ENCODE assay signal across 10 cellular contexts in genomic region chr15:78317145-78317836, GRCh38. TPM values are rescaled to one million over a fixed set of nuclear protein-coding genes. Genes with fewer than 3 reads are reported as not detected.
DNase-seq lines count a peak whose midpoint lies in the region; ATAC-seq, FAIRE-seq and TF ChIP-seq lines count a peak whose summit lies in the region.
"Had no signal": no experiment of that assay in that cellular context is flagged by ENCODE, and none has a peak within 500 bp of the region (broad histone marks: within the 10 kb centered on the region; RNA-seq: fewer than 3 reads in every experiment).

No MANE protein-coding gene starts in this region.

- H3K27ac ChIP-seq in WERI-Rb-1 (peak overlapping the region; percentile 63; the same call in 1 of the 2 replicates), keratinocyte (ENCODE audit: control insufficient read depth, insufficient read depth, low read length) (no peak overlapping the region)
- H3K27ac ChIP-seq: epithelial cell of prostate had no signal

- H3K4me3 ChIP-seq in BJ (ENCODE audit: low read depth, low read length) (no peak overlapping the region), WERI-Rb-1 (ENCODE audit: low read depth, low read length) (no peak overlapping the region), keratinocyte (ENCODE audit: control insufficient read depth in 2 of 3, extremely low read depth in 1 of 3, insufficient read depth in 2 of 3, low read depth in 1 of 3, low read length in 3 of 3) (no peak overlapping the region)

- H3K27me3 ChIP-seq in BJ (ENCODE audit: control insufficient read depth, insufficient read depth, low read length): peaks cover 3% of the 10 kb centered on the region; the same call in 1 of the 2 replicates
- no peaks in the 10 kb centered on the region for H3K27me3 ChIP-seq in WERI-Rb-1 (ENCODE audit: insufficient read depth, low read depth, severe bottlenecking)
- no peaks in the 10 kb centered on the region for H3K27me3 ChIP-seq in keratinocyte (ENCODE audit: control insufficient read depth, extremely low read depth, insufficient read depth, low read length)

- H3K9me1 ChIP-seq in keratinocyte (ENCODE audit: control insufficient read depth, extremely low read depth, insufficient read depth, low read length): no peaks in the 10 kb centered on the region

- H3K9me3 ChIP-seq in WERI-Rb-1 (ENCODE audit: severe bottlenecking) (no peaks in the 10 kb centered on the region), keratinocyte (ENCODE audit: control insufficient read depth, low read depth, low read length) (no peaks in the 10 kb centered on the region)

- peak overlapping the region; percentile 64 for H3K4me2 ChIP-seq in keratinocyte (ENCODE audit: control insufficient read depth, extremely low read depth, insufficient read depth, low read depth, low read length)

- H3K36me3 ChIP-seq in BJ (ENCODE audit: control insufficient read depth, insufficient read depth, low read length) (no peaks in the 10 kb centered on the region), WERI-Rb-1 (no peaks in the 10 kb centered on the region), keratinocyte (ENCODE audit: control insufficient read depth in 2 of 2, extremely low read depth in 1 of 2, insufficient read depth in 2 of 2, low read length in 2 of 2) (no peaks in the 10 kb centered on the region)

- peak; percentile 27 for TF ChIP-seq CTCF in BJ (IDR thresholded peaks at IDR 0.05; ENCODE audit: insufficient read depth, low read depth, low read length)
- TF ChIP-seq CTCF in WERI-Rb-1 (IDR thresholded peaks at IDR 0.05; ENCODE audit: low read depth, low read length): peak; percentile 63
- TF ChIP-seq CTCF in keratinocyte (optimal IDR thresholded peaks at IDR 0.05 in 1 of 3, IDR thresholded peaks at IDR 0.05 in 1 of 3, conservative IDR thresholded peaks at IDR 0.05 in 1 of 3; ENCODE audit: extremely low read depth in 1 of 3, insufficient read depth in 2 of 3, low read length in 3 of 3): peak; percentile 38 to 61 (median 51)

- peak overlapping the region; percentile 77 for H2AFZ ChIP-seq in keratinocyte (ENCODE audit: control insufficient read depth, low read length)

- H3K9ac ChIP-seq in keratinocyte (ENCODE audit: control insufficient read depth, extremely low read depth, insufficient read depth, low read length): peak overlapping the region; percentile 4

- H3K79me2 ChIP-seq in keratinocyte (ENCODE audit: control insufficient read depth, insufficient read depth, low read length): no peaks in the 10 kb centered on the region

- dilution Hi-C loops in keratinocyte (cut with MboI; ENCODE audit: extremely low pct_ligation_motif_present, low sequenced_read_pairs): no loop called here

- no peaks in the 10 kb centered on the region for H4K20me1 ChIP-seq in keratinocyte (ENCODE audit: control insufficient read depth, extremely low read depth, insufficient read depth, low read length)

- H3K4me1 ChIP-seq in keratinocyte (ENCODE audit: control insufficient read depth, extremely low read depth, insufficient read depth, low read length): peaks cover 12% of the 10 kb centered on the region

- POLR2A ChIA-PET in BJ (lab: Charles Lee): no interaction called here

- CTCF ChIA-PET in BJ (lab: Yijun Ruan, JAX): interaction anchor here (0.8 to 27.7 kb wide), 8 partner anchors 9 to 392 kb away, joined by 3 to 578 read pairs (median 4); no protein-coding TSS in a partner anchor

- DNase-seq in BJ (ENCODE audit: low read depth) (no peak), HT1080 (ENCODE audit: low read depth) (peak; percentile 31), WERI-Rb-1 (peak; percentile 51), keratinocyte (ENCODE audit: low read depth, low spot score) (peak; percentile 25), germinal center (ENCODE audit: low spot score) (no peak), GM19240 (ENCODE audit: insufficient read length, low spot score) (no peak)
- no peak for DNase-seq in stimulated activated naive CD4-positive, alpha-beta T cell treated with Interleukin-2 at 50 U/mL for 16 hours (lab: John Stamatoyannopoulos, UW)
- DNase-seq: NCI-H2029 had no signal

- ATAC-seq in HG02840 (IDR thresholded peaks at IDR 0.05; ENCODE audit: low FRiP score, unreplicated experiment): no peak

- FAIRE-seq in keratinocyte (lab: Jason Lieb, UNC): peak; percentile 91

RNA-seq across cellular contexts. Expression of gene SKIC8, which starts 17.9 kb away (rescaled TPM):
- polyA plus RNA-seq in BJ (2011; rRNA removed) (72.8 and 73.4 TPM in 2 replicates), keratinocyte (84.5 to 101 TPM (median 86.5 TPM) in 3 replicates)
- polyA minus RNA-seq in BJ (2011; rRNA and poly(A)+ RNA removed): 20.5 and 35.3 TPM in 2 replicates
- total RNA-seq in HT1080 (2014; rRNA removed; shearing (Covaris generic)): 87.7 and 90.9 TPM in 2 replicates
- 79.4 and 94.3 TPM in 2 replicates for polyA plus RNA-seq in HT1080 (2015; cell fraction: cytosol; rRNA removed)
- 104 and 106 TPM in 2 replicates for polyA plus RNA-seq in HT1080 (2015; cell fraction: nucleus; rRNA removed)
- 34.6 TPM for polyA plus RNA-seq in keratinocyte (2011; ENCODE audit: low read depth)
- polyA plus RNA-seq in keratinocyte (2011; cell fraction: cytosol; rRNA removed): 70.8 and 79.9 TPM in 2 replicates
- polyA plus RNA-seq in keratinocyte (2011; cell fraction: nucleus; rRNA removed): 61.9 and 78.9 TPM in 2 replicates
- 47.4 and 52.9 TPM in 2 replicates for polyA plus RNA-seq in keratinocyte (2012; ENCODE audit: low replicate concordance)
- 34.9 to 66.5 TPM (median 61.0 TPM) in 3 replicates for polyA minus RNA-seq in keratinocyte
- 39.7 TPM for polyA minus RNA-seq in keratinocyte (2011; cell fraction: cytosol; rRNA and poly(A)+ RNA removed)
- polyA minus RNA-seq in keratinocyte (2011; cell fraction: nucleus; rRNA and poly(A)+ RNA removed): 20.6 and 31.5 TPM in 2 replicates

RNA-seq across cellular contexts. Expression of gene CRABP1, which starts 22.9 kb away (rescaled TPM):
- not detected in 2 replicates for polyA plus RNA-seq in BJ (2011; rRNA removed)
- polyA minus RNA-seq in BJ (2011; rRNA and poly(A)+ RNA removed): not detected in 2 replicates
- total RNA-seq in HT1080 (2014; rRNA removed; shearing (Covaris generic)): not detected in 2 replicates
- polyA plus RNA-seq in HT1080 (2015; cell fraction: cytosol; rRNA removed): not detected in 2 replicates
- polyA plus RNA-seq in HT1080 (2015; cell fraction: nucleus; rRNA removed): not detected in 2 replicates
- not detected in 3 replicates for polyA plus RNA-seq in keratinocyte
- not detected for polyA plus RNA-seq in keratinocyte (2011; ENCODE audit: low read depth)
- polyA plus RNA-seq in keratinocyte (2011; cell fraction: cytosol; rRNA removed): not detected in 2 replicates
- not detected in 2 replicates for polyA plus RNA-seq in keratinocyte (2011; cell fraction: nucleus; rRNA removed)
- polyA plus RNA-seq in keratinocyte (2012; ENCODE audit: low replicate concordance): not detected in 2 replicates
- polyA minus RNA-seq in keratinocyte: not detected in 3 replicates
- polyA minus RNA-seq in keratinocyte (2011; cell fraction: cytosol; rRNA and poly(A)+ RNA removed): not detected
- not detected in 2 replicates for polyA minus RNA-seq in keratinocyte (2011; cell fraction: nucleus; rRNA and poly(A)+ RNA removed)

RNA-seq across cellular contexts. Expression of gene DNAJA4, which starts 52.9 kb away (rescaled TPM):
- polyA plus RNA-seq in BJ (2011; rRNA removed) (2.8 and 4.1 TPM in 2 replicates), keratinocyte (4.1 to 5.7 TPM (median 4.6 TPM) in 3 replicates)
- polyA minus RNA-seq in BJ (2011; rRNA and poly(A)+ RNA removed): 1.6 and 2.2 TPM in 2 replicates
- not detected in 2 replicates for total RNA-seq in HT1080 (2014; rRNA removed; shearing (Covaris generic))
- not detected in 2 replicates for polyA plus RNA-seq in HT1080 (2015; cell fraction: cytosol; rRNA removed)
- polyA plus RNA-seq in HT1080 (2015; cell fraction: nucleus; rRNA removed): not detected in 2 replicates
- polyA plus RNA-seq in keratinocyte (2011; ENCODE audit: low read depth): 44.8 TPM
- polyA plus RNA-seq in keratinocyte (2011; cell fraction: cytosol; rRNA removed): 2.4 and 4.2 TPM in 2 replicates
- polyA plus RNA-seq in keratinocyte (2011; cell fraction: nucleus; rRNA removed): 8.1 and 9.4 TPM in 2 replicates
- 3.4 and 25.7 TPM in 2 replicates for polyA plus RNA-seq in keratinocyte (2012; ENCODE audit: low replicate concordance)
- 2.3 to 3.3 TPM (median 3.2 TPM) in 3 replicates for polyA minus RNA-seq in keratinocyte
- 5.2 TPM for polyA minus RNA-seq in keratinocyte (2011; cell fraction: cytosol; rRNA and poly(A)+ RNA removed)
- 2.2 and 3.7 TPM in 2 replicates for polyA minus RNA-seq in keratinocyte (2011; cell fraction: nucleus; rRNA and poly(A)+ RNA removed)

Comparison
In these comparisons a context has a peak if more than half of its experiments do, and no peak if none do; other contexts are left out.
1. DNase-seq: peak in HT1080 (single experiment), WERI-Rb-1 (single experiment) and keratinocyte (single experiment); none in BJ (single experiment), stimulated activated naive CD4-positive, alpha-beta T cell treated with Interleukin-2 at 50 U/mL for 16 hours (single experiment), germinal center (single experiment) and GM19240 (single experiment).
2. Peak in every context shown above with its lines, with median percentiles within 50 percentile points of each other: CTCF ChIP-seq.